ENCODE assay signal across 11 cellular contexts in the genomic region with DNA sequence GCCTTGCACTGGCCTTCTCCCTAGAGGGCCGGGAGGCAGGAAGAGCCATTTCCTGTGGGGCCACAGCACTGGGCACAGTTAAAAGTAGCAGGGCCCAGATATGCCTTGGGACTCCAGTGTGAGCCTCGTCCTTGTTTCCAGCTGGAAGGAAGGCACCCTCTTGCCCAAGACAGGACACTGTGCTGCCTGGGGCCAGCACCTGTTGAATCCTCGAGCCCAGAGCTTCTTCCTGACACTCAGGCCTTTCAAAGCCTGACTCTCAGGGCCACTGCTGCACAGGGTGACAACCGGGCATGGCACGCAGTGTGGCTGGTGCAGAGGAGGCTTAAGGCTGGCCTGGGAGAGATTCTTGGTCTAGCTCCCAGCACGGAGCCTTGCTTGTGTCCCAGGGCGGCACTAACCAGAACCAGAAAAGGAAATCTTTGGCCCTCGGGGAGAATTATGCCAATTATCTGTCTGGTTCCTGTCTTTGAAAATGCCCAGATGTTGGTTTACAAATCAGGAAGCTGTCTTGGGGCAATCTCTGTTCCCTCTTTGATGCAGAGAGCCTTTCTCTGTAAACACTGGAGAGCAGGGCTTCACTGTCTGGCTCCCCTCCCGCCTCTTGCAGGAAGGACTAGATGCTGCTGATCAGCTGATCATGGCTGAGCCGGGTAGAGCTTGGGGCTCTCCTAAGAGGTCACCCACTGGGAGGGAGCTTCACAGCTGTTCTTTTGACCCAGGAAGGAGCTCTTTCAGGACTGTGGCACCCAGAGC. TPM values are rescaled to one million over a fixed set of nuclear protein-coding genes. Genes with fewer than 3 reads are reported as not detected.
A peak's percentile ranks its signal among the peaks of the same experiment; 100 is the strongest.
DNase-seq lines count a peak whose midpoint lies in the region; ATAC-seq and TF ChIP-seq lines count a peak whose summit lies in the region.
"Had no signal": no experiment of that assay in that cellular context is flagged by ENCODE, and none has a peak within 500 bp of the region (broad histone marks: within the 10 kb centered on the region; RNA-seq: fewer than 3 reads in every experiment).

No MANE protein-coding gene starts in this region.

- no peak overlapping the region for H3K4me3 ChIP-seq in endodermal cell (ENCODE audit: low read length)
- H3K4me3 ChIP-seq in naive thymus-derived CD4-positive, alpha-beta T cell (ENCODE audit: low read length), result no peak overlapping the region
- no peak overlapping the region for H3K4me3 ChIP-seq in brain microvascular endothelial cell (ENCODE audit: low read depth, low read length)

- WGBS in endodermal cell (ENCODE audit: insufficient coverage in 1 of 2, insufficient read length in 1 of 2), 2 experiments, result 93 to 95% methylated on average over 10 of the region's 10 CpGs

- intact Hi-C loops in naive thymus-derived CD4-positive, alpha-beta T cell (cut with micrococcal nuclease), result no loop called here

- H3K27me3 ChIP-seq in endodermal cell (ENCODE audit: control insufficient read depth, insufficient read depth, low read length, poor library complexity, severe bottlenecking) (no peaks in the 10 kb centered on the region), brain microvascular endothelial cell (replicated peaks) (no peaks in the 10 kb centered on the region)
- no peaks in the 10 kb centered on the region for H3K27me3 ChIP-seq in naive thymus-derived CD4-positive, alpha-beta T cell (ENCODE audit: control insufficient read depth in 2 of 2, insufficient read depth in 2 of 2, low read length in 2 of 2)

- ATAC-seq in naive thymus-derived CD4-positive, alpha-beta T cell, result peak; percentile 64

- no peaks in the 10 kb centered on the region for H3K4me1 ChIP-seq in endodermal cell (ENCODE audit: control insufficient read depth, insufficient read depth, low read length)
- peaks cover 11 to 24% of the 10 kb centered on the region in 2 donors for H3K4me1 ChIP-seq in naive thymus-derived CD4-positive, alpha-beta T cell (ENCODE audit: control insufficient read depth in 2 of 2, insufficient read depth in 2 of 2, low read length in 2 of 2)

- in situ Hi-C loops in brain microvascular endothelial cell (cut with HindIII; ENCODE audit: low pct_ligation_motif_present, low sequenced_read_pairs), result no loop called here

- H3K36me3 Mint-ChIP-seq in endodermal cell (ENCODE audit: low read depth) (peaks cover 32% of the 10 kb centered on the region), chondrocyte (ENCODE audit: low read depth) (peaks cover 2% of the 10 kb centered on the region)
- peaks cover 0 to 16% (median 0%) of the 10 kb centered on the region in 5 donors for H3K36me3 Mint-ChIP-seq in naive thymus-derived CD4-positive, alpha-beta T cell

- H3K4me1 Mint-ChIP-seq in endodermal cell, result peaks cover 10% of the 10 kb centered on the region
- peaks cover 28 to 80% (median 34%) of the 10 kb centered on the region in 7 donors for H3K4me1 Mint-ChIP-seq in naive thymus-derived CD4-positive, alpha-beta T cell
- peaks cover 22% of the 10 kb centered on the region for H3K4me1 Mint-ChIP-seq in chondrocyte (ENCODE audit: low read depth)

- no peak overlapping the region for H3K9ac ChIP-seq in endodermal cell (ENCODE audit: extremely low read depth, low read length, poor library complexity, severe bottlenecking)

- H3K27ac ChIP-seq in endodermal cell (ENCODE audit: low read depth, low read length) (no peak overlapping the region), brain microvascular endothelial cell (no peak overlapping the region)
- no peak overlapping the region for H3K27ac ChIP-seq in naive thymus-derived CD4-positive, alpha-beta T cell (ENCODE audit: low read depth, low read length)

- H3K9me3 ChIP-seq in endodermal cell (ENCODE audit: control insufficient read depth, low read length), result no peaks in the 10 kb centered on the region
- no peaks in the 10 kb centered on the region for H3K9me3 ChIP-seq in naive thymus-derived CD4-positive, alpha-beta T cell (ENCODE audit: control insufficient read depth in 2 of 3, low read length in 3 of 3)

- no peak overlapping the region for H3K4me3 Mint-ChIP-seq in endodermal cell
- no peak overlapping the region for H3K4me3 Mint-ChIP-seq in naive thymus-derived CD4-positive, alpha-beta T cell
- H3K4me3 Mint-ChIP-seq in chondrocyte (ENCODE audit: unreplicated experiment), result no peak overlapping the region

- DNase-seq in AG08396 (ENCODE audit: low spot score), result peak; percentile 41
- peak; percentile 87 for DNase-seq in NOMO-1 treated with DMSO at 0.1 percent for 48 hours (lab: John Stamatoyannopoulos, UW; ENCODE audit: unreplicated experiment)
- peak; percentile 44 for DNase-seq in endodermal cell
- DNase-seq in naive thymus-derived CD4-positive, alpha-beta T cell, result no peak
- DNase-seq in chondrocyte (ENCODE audit: low spot score), result no peak
- no peak for DNase-seq in brain microvascular endothelial cell
- DNase-seq in activated gamma-delta T cell (lab: John Stamatoyannopoulos, UW), result no peak
- DNase-seq in NCI-H748 treated with DMSO at 0.1 percent for 48 hours (lab: John Stamatoyannopoulos, UW), result no peak
- DNase-seq: DMS79 treated with DMSO at 0.1 percent for 48 hours, GOT3, NCI-H1694 had no signal

- H3K27ac Mint-ChIP-seq in endodermal cell (peak overlapping the region; percentile 58), chondrocyte (ENCODE audit: unreplicated experiment) (no peak overlapping the region)
- peak overlapping the region in 3 of 9 donors; percentile 35 to 78 (median 65) for H3K27ac Mint-ChIP-seq in naive thymus-derived CD4-positive, alpha-beta T cell

- H3K9me3 Mint-ChIP-seq in endodermal cell (no peaks in the 10 kb centered on the region), chondrocyte (ENCODE audit: low read depth) (peaks cover 2% of the 10 kb centered on the region)
- H3K9me3 Mint-ChIP-seq in naive thymus-derived CD4-positive, alpha-beta T cell, result peaks cover 0 to 3% (median 0%) of the 10 kb centered on the region in 11 donors

- POLR2A ChIA-PET in naive thymus-derived CD4-positive, alpha-beta T cell (lab: Charles Lee), result no interaction called here

- no peak for TF ChIP-seq CTCF in endodermal cell (conservative IDR thresholded peaks at IDR 0.05)
- no peak for TF ChIP-seq CTCF in chondrocyte (IDR thresholded peaks at IDR 0.05)
- TF ChIP-seq CTCF in brain microvascular endothelial cell (IDR thresholded peaks at IDR 0.05; ENCODE audit: low read depth, low read length, missing control alignments), result no peak

- peaks cover 7% of the 10 kb centered on the region for H3K36me3 ChIP-seq in endodermal cell (ENCODE audit: control insufficient read depth, insufficient read depth, low read length)
- H3K36me3 ChIP-seq in naive thymus-derived CD4-positive, alpha-beta T cell (ENCODE audit: control insufficient read depth in 2 of 3, insufficient read depth in 3 of 3, low read length in 3 of 3), result no peaks in the 10 kb centered on the region
- no peaks in the 10 kb centered on the region for H3K36me3 ChIP-seq in brain microvascular endothelial cell (replicated peaks)

- H3K27me3 Mint-ChIP-seq in endodermal cell (ENCODE audit: insufficient read depth), result no peaks in the 10 kb centered on the region
- no peaks in the 10 kb centered on the region for H3K27me3 Mint-ChIP-seq in naive thymus-derived CD4-positive, alpha-beta T cell
- H3K27me3 Mint-ChIP-seq in chondrocyte (ENCODE audit: low read depth), result no peaks in the 10 kb centered on the region

- CTCF ChIA-PET in naive thymus-derived CD4-positive, alpha-beta T cell (lab: Charles Lee), result interaction anchor here (0.8 to 1.4 kb wide), 2 partner anchors 107 to 109 kb away, joined by 3 read pairs; no protein-coding TSS in a partner anchor

RNA-seq across cellular contexts. Expression of a gene that starts 11.1 kb away (rescaled TPM):
- total RNA-seq in endodermal cell (1 to 10 TPM; 1.4 to 4.3 TPM), chondrocyte (2.3 to 2.7 TPM (median 2.6 TPM) in 3 replicates)
- polyA plus RNA-seq in endodermal cell (2013, experiment 1 of 2), result 1.3 TPM
- 0.70 TPM for polyA plus RNA-seq in endodermal cell (2013, experiment 2 of 2)
- 1 to 10 TPM in 1 of 5 experiments, under 1 TPM in 4; 0.31 to 2.7 (median 0.40) TPM for total RNA-seq in naive thymus-derived CD4-positive, alpha-beta T cell
- polyA plus RNA-seq in naive thymus-derived CD4-positive, alpha-beta T cell, result under 1 TPM in 1 of 2 donors, not detected in 1; 0.51 TPM

RNA-seq across cellular contexts. Expression of a gene that starts 42.8 kb away (rescaled TPM):
- total RNA-seq in endodermal cell (10 to 100 TPM; 10.4 to 13.3 TPM), chondrocyte (11.4 to 15.3 TPM (median 14.1 TPM) in 3 replicates)
- 29.0 TPM for polyA plus RNA-seq in endodermal cell (2013, experiment 1 of 2)
- polyA plus RNA-seq in endodermal cell (2013, experiment 2 of 2), result 24.5 TPM
- 10 to 100 TPM in 3 of 5 experiments, 1 to 10 TPM in 2; 8.6 to 13.4 (median 10.1) TPM for total RNA-seq in naive thymus-derived CD4-positive, alpha-beta T cell
- 10 to 100 TPM; 20.5 to 22.5 TPM for polyA plus RNA-seq in naive thymus-derived CD4-positive, alpha-beta T cell

Comparison
In these comparisons a context has a peak if more than half of its experiments do, and no peak if none do; other contexts are left out.
1. DNase-seq: peak in AG08396 (single experiment), NOMO-1 treated with DMSO at 0.1 percent for 48 hours (single experiment) and endodermal cell (single experiment); none in naive thymus-derived CD4-positive, alpha-beta T cell (0 of 9), chondrocyte (single experiment), brain microvascular endothelial cell (single experiment), activated gamma-delta T cell (single experiment) and NCI-H748 treated with DMSO at 0.1 percent for 48 hours (single experiment).